2 cellular contexts compared by ENCODE assay signal in the genomic region with DNA sequence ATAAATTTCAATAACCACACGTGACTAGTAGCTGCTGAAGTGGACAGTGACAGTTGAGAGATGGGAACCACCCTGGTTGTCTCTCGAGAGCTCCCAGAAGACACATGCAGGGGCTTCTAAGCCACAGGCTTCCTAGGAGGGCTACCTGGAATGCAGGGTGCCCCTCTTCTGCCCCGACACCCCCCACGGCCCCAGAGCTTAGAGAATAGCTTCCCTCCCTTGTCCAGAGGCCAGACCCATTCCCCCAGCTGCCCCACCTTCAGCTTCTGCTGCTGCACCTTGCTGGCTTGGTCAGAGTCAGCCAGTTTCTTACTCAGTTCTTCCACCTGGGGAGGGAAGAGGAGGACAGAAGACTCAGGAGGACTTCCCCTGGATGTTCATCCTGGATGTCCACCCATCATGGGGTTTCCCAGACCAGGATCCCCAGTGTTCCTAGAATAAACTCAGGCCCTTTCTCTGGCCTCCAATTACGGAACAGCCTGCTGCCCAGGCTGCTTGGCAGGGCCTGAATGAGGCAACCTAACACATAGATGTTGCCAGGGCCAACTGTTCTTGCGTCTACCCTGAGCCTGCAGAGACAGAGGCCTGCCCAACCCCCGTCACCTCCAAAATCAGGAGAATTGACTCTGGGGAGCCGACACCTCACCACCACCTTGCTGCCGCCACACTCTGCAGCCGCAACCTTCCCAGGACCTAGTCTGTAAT.
TF ChIP-seq lines count a peak whose summit lies in the region.

No MANE protein-coding gene starts in this region.

TF ChIP-seq in IMR-90, 13 proteins besides CTCF, POLR2A, EP300 and RAD21 (continued from another document):
- TF ChIP-seq, protein P1, sequence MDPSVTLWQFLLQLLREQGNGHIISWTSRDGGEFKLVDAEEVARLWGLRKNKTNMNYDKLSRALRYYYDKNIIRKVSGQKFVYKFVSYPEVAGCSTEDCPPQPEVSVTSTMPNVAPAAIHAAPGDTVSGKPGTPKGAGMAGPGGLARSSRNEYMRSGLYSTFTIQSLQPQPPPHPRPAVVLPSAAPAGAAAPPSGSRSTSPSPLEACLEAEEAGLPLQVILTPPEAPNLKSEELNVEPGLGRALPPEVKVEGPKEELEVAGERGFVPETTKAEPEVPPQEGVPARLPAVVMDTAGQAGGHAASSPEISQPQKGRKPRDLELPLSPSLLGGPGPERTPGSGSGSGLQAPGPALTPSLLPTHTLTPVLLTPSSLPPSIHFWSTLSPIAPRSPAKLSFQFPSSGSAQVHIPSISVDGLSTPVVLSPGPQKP (IDR thresholded peaks at IDR 0.05; ENCODE audit: borderline replicate concordance, low read depth, low read length) = no peak
- TF ChIP-seq MAZ (IDR thresholded peaks at IDR 0.05; ENCODE audit: borderline replicate concordance, low read depth, low read length) = no peak
- TF ChIP-seq NFE2L2 (IDR thresholded peaks at IDR 0.05; ENCODE audit: low read depth, low read length) = no peak
- no peak for TF ChIP-seq FOS (IDR thresholded peaks at IDR 0.05; ENCODE audit: low read depth, low read length)
- TF ChIP-seq CHD1 (IDR thresholded peaks at IDR 0.05; ENCODE audit: low read depth, low read length) = no peak
- no peak for TF ChIP-seq MXI1 (IDR thresholded peaks at IDR 0.05; ENCODE audit: borderline replicate concordance, low read depth, low read length)
- TF ChIP-seq BHLHE40 (IDR thresholded peaks at IDR 0.05; ENCODE audit: low read depth, low read length) = no peak
- TF ChIP-seq, protein P2, sequence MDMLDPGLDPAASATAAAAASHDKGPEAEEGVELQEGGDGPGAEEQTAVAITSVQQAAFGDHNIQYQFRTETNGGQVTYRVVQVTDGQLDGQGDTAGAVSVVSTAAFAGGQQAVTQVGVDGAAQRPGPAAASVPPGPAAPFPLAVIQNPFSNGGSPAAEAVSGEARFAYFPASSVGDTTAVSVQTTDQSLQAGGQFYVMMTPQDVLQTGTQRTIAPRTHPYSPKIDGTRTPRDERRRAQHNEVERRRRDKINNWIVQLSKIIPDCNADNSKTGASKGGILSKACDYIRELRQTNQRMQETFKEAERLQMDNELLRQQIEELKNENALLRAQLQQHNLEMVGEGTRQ (IDR thresholded peaks at IDR 0.05; ENCODE audit: low read depth, low read length) = no peak

TF ChIP-seq in HEK293T, 16 proteins besides CTCF, POLR2A, EP300 and RAD21 (continued from another document):
- TF ChIP-seq, protein P3, sequence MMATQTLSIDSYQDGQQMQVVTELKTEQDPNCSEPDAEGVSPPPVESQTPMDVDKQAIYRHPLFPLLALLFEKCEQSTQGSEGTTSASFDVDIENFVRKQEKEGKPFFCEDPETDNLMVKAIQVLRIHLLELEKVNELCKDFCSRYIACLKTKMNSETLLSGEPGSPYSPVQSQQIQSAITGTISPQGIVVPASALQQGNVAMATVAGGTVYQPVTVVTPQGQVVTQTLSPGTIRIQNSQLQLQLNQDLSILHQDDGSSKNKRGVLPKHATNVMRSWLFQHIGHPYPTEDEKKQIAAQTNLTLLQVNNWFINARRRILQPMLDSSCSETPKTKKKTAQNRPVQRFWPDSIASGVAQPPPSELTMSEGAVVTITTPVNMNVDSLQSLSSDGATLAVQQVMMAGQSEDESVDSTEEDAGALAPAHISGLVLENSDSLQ (IDR thresholded peaks at IDR 0.05) = no peak
- TF ChIP-seq FOXA1 (IDR thresholded peaks at IDR 0.05) = no peak
- no peak for TF ChIP-seq NFRKB (IDR thresholded peaks at IDR 0.05)
- no peak for TF ChIP-seq SUZ12 (IDR thresholded peaks at IDR 0.05)
